Comparison of ENCODE assay signal across 8 cellular contexts in the genomic region with DNA sequence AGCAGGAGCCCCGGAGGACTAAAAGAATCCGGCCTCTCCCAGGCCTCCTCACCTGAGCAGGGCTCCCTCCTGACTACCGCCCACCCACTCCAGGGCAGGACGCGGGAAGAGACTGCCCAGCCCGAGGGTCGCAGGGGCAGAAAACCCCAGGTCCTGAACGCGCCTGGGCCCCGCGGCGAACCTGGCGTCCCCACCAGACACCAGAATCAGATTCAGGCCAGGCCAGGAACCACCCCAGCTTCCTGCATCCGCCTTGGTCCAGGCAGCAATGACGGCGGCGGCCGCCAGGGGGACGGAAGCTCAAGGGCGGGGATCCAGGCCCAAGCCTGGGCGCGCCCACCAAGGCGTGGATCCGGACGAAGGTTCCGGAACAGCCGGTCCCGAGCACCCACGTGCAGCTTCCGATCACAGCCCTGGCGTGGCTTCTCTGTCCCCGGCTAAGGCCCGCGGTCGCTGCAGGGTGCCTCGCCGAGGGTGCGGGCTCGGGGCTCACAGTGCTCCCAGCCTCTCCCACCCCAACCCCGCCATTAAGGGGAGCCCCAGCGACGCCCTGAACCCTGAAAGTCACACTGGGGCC. TPM values are rescaled to one million over a fixed set of nuclear protein-coding genes. Genes with fewer than 3 reads are reported as not detected.
DNase-seq lines count a peak whose midpoint lies in the region; ATAC-seq, FAIRE-seq and TF ChIP-seq lines count a peak whose summit lies in the region.

No MANE protein-coding gene starts in this region.

- H3K36me3 ChIP-seq in kidney (ENCODE audit: control insufficient read depth in 1 of 2, insufficient read depth in 2 of 2, low read length in 2 of 2) = no peaks in the 10 kb centered on the region

- FAIRE-seq in kidney (lab: Jason Lieb, UNC) = no peak

- peak; percentile 47 for ATAC-seq in HG03103 (IDR thresholded peaks at IDR 0.05; ENCODE audit: low read depth, unreplicated experiment)

- DNase-seq in activated CD4-positive, CD25-positive, alpha-beta regulatory T cell treated with anti-CD3 and anti-CD28 coated beads, Interleukin-2, amount 50 U/mL, for 72 hours = peak; percentile 97
- peak; percentile 87 for DNase-seq in central memory CD4-positive, alpha-beta T cell
- DNase-seq in kidney (peak; percentile 97), NCI-H2029 treated with DMSO at 0.1 percent for 48 hours (lab: John Stamatoyannopoulos, UW) (no peak), middle frontal gyrus (ENCODE audit: extremely low spot score, low spot score) (no peak)
- DNase-seq in stimulated activated CD4-positive, alpha-beta T cell treated with anti-CD3 and anti-CD28 coated beads, Interleukin-15, amount 100 ng/mL, for 24 hours = peak; percentile 90

- H3K27ac ChIP-seq in kidney (ENCODE audit: low read depth in 2 of 2, low read length in 2 of 2) = peak overlapping the region in 1 of 2 donors; percentile 47

- no peaks in the 10 kb centered on the region for H3K9me3 ChIP-seq in kidney (ENCODE audit: control insufficient read depth in 1 of 2, low read length in 2 of 2)

- intact Hi-C loops in kidney (cut with DNase I) = loop anchor here (10.0 kb wide), 1 partner anchor 55 kb away; no protein-coding TSS in a partner anchor

- H3K9ac ChIP-seq in kidney (ENCODE audit: low read length in 2 of 2) = peak overlapping the region in 1 of 2 donors; percentile 48

- TF ChIP-seq CTCF in GM12873 (IDR thresholded peaks at IDR 0.05; ENCODE audit: insufficient read depth, low read depth, low read length, missing control alignments) = peak; percentile 84
- TF ChIP-seq CTCF in kidney (IDR thresholded peaks at IDR 0.05; ENCODE audit: borderline replicate concordance, extremely low read depth, insufficient read depth) = peak; percentile 76

- H3K4me3 ChIP-seq in kidney (ENCODE audit: low read length in 2 of 2) = no peak overlapping the region

- peaks cover 0 to 2% of the 10 kb centered on the region in 2 donors for H3K4me1 ChIP-seq in kidney (ENCODE audit: control insufficient read depth in 1 of 2, insufficient read depth in 1 of 2, low read depth in 1 of 2, low read length in 2 of 2)

RNA-seq across cellular contexts. Expression of gene LGALS7, which starts 3.6 kb away (rescaled TPM):
- 1.3 TPM for total RNA-seq in kidney
- polyA plus RNA-seq in kidney (ENCODE audit: insufficient read depth, low read depth, low replicate concordance) = not detected

RNA-seq across cellular contexts. Expression of gene LGALS7B, which starts 19.3 kb away (rescaled TPM):
- not detected for total RNA-seq in kidney
- 3.7 TPM for polyA plus RNA-seq in kidney (ENCODE audit: insufficient read depth, low read depth, low replicate concordance)

RNA-seq across cellular contexts. Expression of gene CAPN12, which starts 25.4 kb away (rescaled TPM):
- total RNA-seq in kidney = 31.1 TPM
- 27.1 TPM for polyA plus RNA-seq in kidney (ENCODE audit: insufficient read depth, low read depth, low replicate concordance)

RNA-seq across cellular contexts. Expression of gene LGALS4, which starts 43.0 kb away (rescaled TPM):
- 12.2 TPM for total RNA-seq in kidney
- 1.2 TPM for polyA plus RNA-seq in kidney (ENCODE audit: insufficient read depth, low read depth, low replicate concordance)

Comparison
In these comparisons a context has a peak if more than half of its experiments do, and no peak if none do; other contexts are left out.
1. DNase-seq: peak in activated CD4-positive, CD25-positive, alpha-beta regulatory T cell treated with anti-CD3 and anti-CD28 coated beads, Interleukin-2, amount 50 U/mL, for 72 hours (single experiment), central memory CD4-positive, alpha-beta T cell (single experiment), kidney (single experiment) and stimulated activated CD4-positive, alpha-beta T cell treated with anti-CD3 and anti-CD28 coated beads, Interleukin-15, amount 100 ng/mL, for 24 hours (single experiment); none in NCI-H2029 treated with DMSO at 0.1 percent for 48 hours (single experiment) and middle frontal gyrus (single experiment).